1 cellular context compared by ENCODE assay signal in the genomic region with DNA sequence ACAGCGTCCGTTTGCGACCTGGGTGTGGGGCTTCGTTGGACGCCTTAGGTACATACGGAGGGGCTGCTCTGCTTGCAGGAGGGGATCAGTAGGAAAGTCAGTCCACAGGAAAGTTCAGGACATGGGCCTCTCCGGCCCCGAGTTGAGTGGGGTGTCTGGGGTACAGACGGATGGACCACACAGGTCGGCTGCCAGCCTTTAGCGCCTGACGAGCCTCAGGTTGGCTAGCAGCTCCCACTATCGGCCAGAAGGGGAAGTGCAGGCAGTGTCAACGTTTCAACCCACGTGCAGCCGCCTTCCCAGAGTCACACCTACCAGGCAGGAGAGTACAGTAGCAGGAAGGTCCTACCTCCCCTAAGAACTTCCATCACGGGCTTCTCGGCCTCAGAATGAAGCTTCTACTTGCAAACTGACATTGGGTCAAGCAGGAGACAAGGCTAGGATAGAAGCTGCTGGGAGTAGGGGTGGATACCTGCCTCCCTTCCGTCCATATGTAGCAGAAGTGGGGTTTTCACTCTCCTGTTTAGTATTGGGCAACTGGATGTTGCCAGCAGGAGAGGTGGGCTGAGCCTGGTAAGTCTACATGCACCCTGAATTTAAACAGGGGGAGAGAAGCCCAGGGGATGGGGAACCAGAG.
TF ChIP-seq lines count a peak whose summit lies in the region.

No MANE protein-coding gene starts in this region.

TF ChIP-seq in SK-N-SH treated with all-trans-retinoic acid at 6 μM for 48 hours, 23 proteins besides CTCF, POLR2A, EP300 and RAD21 (continued from another document):
- TF ChIP-seq, protein P1, sequence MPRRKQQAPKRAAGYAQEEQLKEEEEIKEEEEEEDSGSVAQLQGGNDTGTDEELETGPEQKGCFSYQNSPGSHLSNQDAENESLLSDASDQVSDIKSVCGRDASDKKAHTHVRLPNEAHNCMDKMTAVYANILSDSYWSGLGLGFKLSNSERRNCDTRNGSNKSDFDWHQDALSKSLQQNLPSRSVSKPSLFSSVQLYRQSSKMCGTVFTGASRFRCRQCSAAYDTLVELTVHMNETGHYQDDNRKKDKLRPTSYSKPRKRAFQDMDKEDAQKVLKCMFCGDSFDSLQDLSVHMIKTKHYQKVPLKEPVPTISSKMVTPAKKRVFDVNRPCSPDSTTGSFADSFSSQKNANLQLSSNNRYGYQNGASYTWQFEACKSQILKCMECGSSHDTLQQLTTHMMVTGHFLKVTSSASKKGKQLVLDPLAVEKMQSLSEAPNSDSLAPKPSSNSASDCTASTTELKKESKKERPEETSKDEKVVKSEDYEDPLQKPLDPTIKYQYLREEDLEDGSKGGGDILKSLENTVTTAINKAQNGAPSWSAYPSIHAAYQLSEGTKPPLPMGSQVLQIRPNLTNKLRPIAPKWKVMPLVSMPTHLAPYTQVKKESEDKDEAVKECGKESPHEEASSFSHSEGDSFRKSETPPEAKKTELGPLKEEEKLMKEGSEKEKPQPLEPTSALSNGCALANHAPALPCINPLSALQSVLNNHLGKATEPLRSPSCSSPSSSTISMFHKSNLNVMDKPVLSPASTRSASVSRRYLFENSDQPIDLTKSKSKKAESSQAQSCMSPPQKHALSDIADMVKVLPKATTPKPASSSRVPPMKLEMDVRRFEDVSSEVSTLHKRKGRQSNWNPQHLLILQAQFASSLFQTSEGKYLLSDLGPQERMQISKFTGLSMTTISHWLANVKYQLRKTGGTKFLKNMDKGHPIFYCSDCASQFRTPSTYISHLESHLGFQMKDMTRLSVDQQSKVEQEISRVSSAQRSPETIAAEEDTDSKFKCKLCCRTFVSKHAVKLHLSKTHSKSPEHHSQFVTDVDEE (CRISPR knock-in tag; IDR thresholded peaks at IDR 0.05): no peak
- no peak for TF ChIP-seq ARNTL (CRISPR knock-in tag; IDR thresholded peaks at IDR 0.05; ENCODE audit: borderline replicate concordance, low read depth)
TF ChIP-seq in SK-N-SH treated with all-trans-retinoic acid at 6 μM for 48 hours: peak in this region for 0.
